In the genomic region with DNA sequence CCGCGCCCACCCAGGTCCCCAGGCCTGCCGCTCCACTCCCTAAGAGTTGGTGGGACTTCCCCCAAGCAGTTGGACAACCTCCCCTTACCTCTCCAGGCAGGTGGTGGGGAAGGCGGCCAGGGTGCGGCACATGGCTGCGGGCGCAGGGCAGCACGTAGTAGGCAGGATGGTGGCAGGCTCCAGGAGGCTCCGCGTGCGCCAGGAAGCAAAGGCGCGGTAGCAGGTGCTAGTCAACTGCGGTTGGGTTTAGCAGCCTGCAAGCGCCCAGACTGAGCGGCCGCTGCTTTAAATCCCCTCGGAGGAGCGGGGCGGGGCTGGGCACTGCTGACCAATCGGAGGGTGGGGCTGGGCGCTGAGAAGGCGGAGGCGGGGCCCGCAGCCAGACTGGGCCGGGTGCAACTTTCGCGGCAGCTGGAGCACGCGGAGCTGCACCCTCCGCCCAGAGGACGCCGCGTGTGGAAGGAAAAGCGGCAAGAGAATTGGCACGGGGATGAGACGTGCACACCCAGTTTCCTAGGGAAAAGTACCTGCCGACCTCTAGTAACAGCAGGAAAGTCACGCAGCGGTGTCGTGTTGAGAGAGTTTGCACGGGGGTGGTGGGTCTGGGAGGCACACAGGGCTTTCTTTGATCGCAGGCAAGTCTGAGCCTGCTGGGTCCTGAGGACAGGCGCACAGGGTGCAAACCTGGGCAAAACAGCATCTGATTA, we compare ENCODE assay signal across 8 cellular contexts. TPM values are rescaled to one million over a fixed set of nuclear protein-coding genes. Genes with fewer than 3 reads are reported as not detected.
DNase-seq lines count a peak whose midpoint lies in the region; ATAC-seq and TF ChIP-seq lines count a peak whose summit lies in the region.

A gene with protein sequence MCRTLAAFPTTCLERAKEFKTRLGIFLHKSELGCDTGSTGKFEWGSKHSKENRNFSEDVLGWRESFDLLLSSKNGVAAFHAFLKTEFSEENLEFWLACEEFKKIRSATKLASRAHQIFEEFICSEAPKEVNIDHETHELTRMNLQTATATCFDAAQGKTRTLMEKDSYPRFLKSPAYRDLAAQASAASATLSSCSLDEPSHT (minus strand): TSS at position 262 of the 707 bp plus-strand sequence. CDS start 130 bp downstream, at position 132.

- H3K36me3 Mint-ChIP-seq in IgD-negative memory B cell, result no peaks in the 10 kb centered on the region

- peak within 1 kb of the TSS; percentile 54 for H3K4me3 ChIP-seq in epithelial cell of proximal tubule (ENCODE audit: low read depth, low read length)

- H3K4me3 Mint-ChIP-seq in IgD-negative memory B cell, result peak within 1 kb of the TSS in 2 of 4 donors; percentile 83 to 92

- no peaks in the 10 kb centered on the region for H3K9me3 Mint-ChIP-seq in IgD-negative memory B cell

- no peak for TF ChIP-seq CTCF in epithelial cell of proximal tubule (conservative IDR thresholded peaks at IDR 0.05; ENCODE audit: low read depth, low read length)

- H3K27ac Mint-ChIP-seq in IgD-negative memory B cell, result peak within 1 kb of the TSS in 2 of 3 donors; percentile 72 to 92

- no peaks in the 10 kb centered on the region for H3K27me3 Mint-ChIP-seq in IgD-negative memory B cell

- H3K4me1 Mint-ChIP-seq in IgD-negative memory B cell, result peaks cover 0 to 21% (median 17%) of the 10 kb centered on the region in 3 donors

- peak; percentile 78 for ATAC-seq in GM21526 (IDR thresholded peaks at IDR 0.05; ENCODE audit: low FRiP score, unreplicated experiment)

- peak; percentile 92 for DNase-seq in DMS 273 treated with DMSO at 0.1 percent for 48 hours (lab: John Stamatoyannopoulos, UW)
- peak; percentile 97 for DNase-seq in OCI-M1 (lab: John Stamatoyannopoulos, UW)
- peak; percentile 82 for DNase-seq in activated T-cell treated with anti-CD3 and anti-CD28 coated beads for 4 hours
- no peak for DNase-seq in epithelial cell of proximal tubule (ENCODE audit: low read depth)
- DNase-seq in mucosa of gallbladder (ENCODE audit: low spot score), result peak; percentile 94
- DNase-seq in stimulated activated CD8-positive, alpha-beta memory T cell treated with anti-CD3 and anti-CD28 coated beads, Interleukin-4, amount 100 ng/mL, for 48 hours, result peak; percentile 97

RNA-seq across cellular contexts. Expression of the gene that starts here (rescaled TPM):
- polyA plus RNA-seq in IgD-negative memory B cell, result 1.9 TPM
- total RNA-seq in epithelial cell of proximal tubule (0.36 and 0.81 TPM in 2 replicates), mucosa of gallbladder (5.8 TPM)
